Comparison of ENCODE assay signal across 12 cellular contexts in genomic region chr7:92433019-92433418, GRCh38. TPM values are rescaled to one million over a fixed set of nuclear protein-coding genes. Genes with fewer than 3 reads are reported as not detected.
"Had no signal": no experiment of that assay in that cellular context is flagged by ENCODE, and none has a peak within 500 bp of the region (broad histone marks: within the 10 kb centered on the region; RNA-seq: fewer than 3 reads in every experiment).

No MANE protein-coding gene starts in this region.

- FAIRE-seq: H1, H54 had no signal

- H3K9me3 Mint-ChIP-seq: HFFc6 had no signal

- H3K27ac Mint-ChIP-seq: GM23338, HFFc6 had no signal

- ATAC-seq: GM23338, HCT116 had no signal

- H2AFZ ChIP-seq: GM23248, GM23338 had no signal

- H3K4me2 ChIP-seq: GM23338 had no signal

- DNase-seq: GM23248, GOT3, H7, H9, HCEC 1CT, HFFc6 had no signal

- H3K9me3 ChIP-seq: HAP-1 had no signal

- H3K4me1 ChIP-seq: HAP-1 had no signal

- H3K4me3 ChIP-seq: GM23248, GM23338, HAP-1 had no signal

- H3K9ac ChIP-seq: GM23248 had no signal

- H3K36me3 ChIP-seq: HAP-1 had no signal

- H3K27ac ChIP-seq: GM23248 had no signal

- H3K4me3 Mint-ChIP-seq: GM23338, H9, HFFc6 had no signal

RNA-seq across cellular contexts. Expression of gene ERVW-1, which starts 44.7 kb away (rescaled TPM):
- total RNA-seq: GM23248, H1, H4, H9, HFFc6 had no signal
- polyA plus RNA-seq: GM23248, GM23338 had no signal
